In the genomic region with DNA sequence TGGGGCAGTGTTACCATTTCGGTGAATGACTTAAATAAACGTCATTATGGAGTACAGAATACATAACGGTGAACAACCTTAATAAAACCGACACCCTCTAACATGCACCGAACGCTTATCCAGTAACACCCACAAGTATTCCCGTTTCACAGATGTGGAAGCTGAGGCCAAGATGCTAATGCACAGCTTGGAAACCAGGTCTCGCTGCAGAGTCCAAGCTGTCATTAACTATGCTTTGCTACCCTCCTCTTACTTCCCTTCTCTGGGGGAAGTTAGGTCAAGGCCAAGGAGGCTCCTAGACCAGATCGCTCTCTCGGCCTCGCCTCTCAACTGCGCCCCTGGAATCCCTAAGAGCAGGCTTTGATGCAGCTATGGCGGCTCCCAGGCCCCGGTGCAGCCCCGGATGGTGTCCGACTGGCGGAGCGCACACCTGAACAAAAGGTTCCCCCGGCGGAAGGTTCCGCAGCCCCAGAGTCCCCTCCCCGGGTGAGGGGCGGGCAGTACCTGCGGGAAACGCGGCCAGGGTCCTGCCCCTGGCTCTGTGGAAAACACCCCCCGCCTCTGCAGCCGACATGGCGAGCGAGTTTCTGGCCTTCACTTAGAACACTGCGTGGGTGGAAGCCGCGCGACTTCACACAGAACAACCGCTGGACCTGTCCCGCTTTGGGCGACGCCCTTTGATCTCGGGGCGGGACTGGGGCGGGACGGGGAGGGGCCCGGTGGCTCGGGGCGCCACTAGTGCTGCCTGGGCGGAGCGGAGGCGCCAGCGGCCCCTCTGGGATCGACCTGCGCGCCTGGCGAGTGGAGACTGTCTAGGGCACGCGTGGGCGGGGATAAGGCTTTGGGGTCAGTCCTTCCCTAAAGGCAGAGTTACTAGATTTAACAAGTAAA, we compare ENCODE assay signal across 8 cellular contexts. TPM values are rescaled to one million over a fixed set of nuclear protein-coding genes. Genes with fewer than 3 reads are reported as not detected.
DNase-seq lines count a peak whose midpoint lies in the region; ATAC-seq, FAIRE-seq and TF ChIP-seq lines count a peak whose summit lies in the region.

A gene with protein sequence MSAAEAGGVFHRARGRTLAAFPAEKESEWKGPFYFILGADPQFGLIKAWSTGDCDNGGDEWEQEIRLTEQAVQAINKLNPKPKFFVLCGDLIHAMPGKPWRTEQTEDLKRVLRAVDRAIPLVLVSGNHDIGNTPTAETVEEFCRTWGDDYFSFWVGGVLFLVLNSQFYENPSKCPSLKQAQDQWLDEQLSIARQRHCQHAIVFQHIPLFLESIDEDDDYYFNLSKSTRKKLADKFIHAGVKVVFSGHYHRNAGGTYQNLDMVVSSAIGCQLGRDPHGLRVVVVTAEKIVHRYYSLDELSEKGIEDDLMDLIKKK (minus strand): TSS at position 685 of the 891 bp plus-strand sequence. CDS start 111 bp downstream, at position 574.

- H4K20me1 ChIP-seq in mammary epithelial cell (ENCODE audit: insufficient read depth, low read length): no peaks in the 10 kb centered on the region

- no peak for TF ChIP-seq CTCF in 22Rv1 (IDR thresholded peaks at IDR 0.05)
- no peak for TF ChIP-seq CTCF in WI38 (IDR thresholded peaks at IDR 0.05; ENCODE audit: low read depth, low read length)
- no peak for TF ChIP-seq CTCF in mammary epithelial cell (conservative IDR thresholded peaks at IDR 0.05 in 1 of 2, IDR thresholded peaks at IDR 0.05 in 1 of 2; ENCODE audit: extremely low read depth in 1 of 2, insufficient read depth in 1 of 2, low read depth in 1 of 2, low read length in 2 of 2)

- intact Hi-C loops in mammary epithelial cell (cut with micrococcal nuclease): loop anchor here (5.0 to 10.0 kb wide), 4 partner anchors 189 to 886 kb away; a partner anchor contains a TSS

- H2AFZ ChIP-seq in mammary epithelial cell (ENCODE audit: low read depth, low read length): peak within 1 kb of the TSS; percentile 95

- TSS peak; percentile 76 for BruUV-seq in mammary epithelial cell (replicated peaks; lab: Mats Ljungman, UMichigan)

- H3K4me1 ChIP-seq in mammary epithelial cell (ENCODE audit: insufficient read depth, low read length): peaks cover 9% of the 10 kb centered on the region
- H3K4me1 ChIP-seq in small intestine (ENCODE audit: control insufficient read depth in 2 of 2, insufficient read depth in 1 of 2, low read depth in 1 of 2, low read length in 1 of 2): no peaks in the 10 kb centered on the region

- peak within 1 kb of the TSS; percentile 74 for H3K4me2 ChIP-seq in mammary epithelial cell (ENCODE audit: insufficient read depth, low read depth, low read length)

- peak within 1 kb of the TSS; percentile 29 for H3K9ac ChIP-seq in mammary epithelial cell (ENCODE audit: insufficient read depth, low read length)

- no peaks in the 10 kb centered on the region for H3K27me3 ChIP-seq in mammary epithelial cell (ENCODE audit: insufficient read depth, low read length)
- H3K27me3 ChIP-seq in small intestine (ENCODE audit: control insufficient read depth in 2 of 2, insufficient read depth in 2 of 2, low read length in 2 of 2): no peaks in the 10 kb centered on the region

- H3K27ac ChIP-seq in 22Rv1 (peak within 1 kb of the TSS; percentile 84), mammary epithelial cell (ENCODE audit: insufficient read depth, low read depth, low read length) (peak within 1 kb of the TSS; percentile 45), small intestine (ENCODE audit: low read depth in 1 of 2, low read length in 1 of 2) (peak within 1 kb of the TSS; percentile 95 to 98)

- CTCF ChIA-PET in mammary epithelial cell (lab: Charles Lee; ENCODE audit: low non-redundant PET): no interaction called here

- WGBS in mammary epithelial cell (ENCODE audit: low coverage, missing lambda C conversion rate): 21% methylated on average over 15 of the region's 56 CpGs
- WGBS in small intestine, 3 donors: 1 to 3% (median 2%) methylated on average over 47 to 56 of the region's 56 CpGs

- peaks cover 22% of the 10 kb centered on the region for H3K79me2 ChIP-seq in mammary epithelial cell (ENCODE audit: insufficient read depth, low read length)

- H3K9me3 ChIP-seq in mammary epithelial cell (replicated peaks; ENCODE audit: insufficient read depth, low read length) (no peaks in the 10 kb centered on the region), small intestine (ENCODE audit: control insufficient read depth, low read depth) (no peaks in the 10 kb centered on the region)

- H3K4me3 ChIP-seq in WI38 (ENCODE audit: low read depth, low read length) (peak within 1 kb of the TSS; percentile 66), mammary epithelial cell (replicated peaks in 1 of 3; ENCODE audit: insufficient read depth in 1 of 3, low read depth in 2 of 3, low read length in 3 of 3) (peak within 1 kb of the TSS; percentile 46 to 82 (median 73)), small intestine (ENCODE audit: low read depth in 1 of 2, low read length in 2 of 2) (peak within 1 kb of the TSS; percentile 61 to 70)

- peak; percentile 72 for TF ChIP-seq POLR2A in GM18526 (IDR thresholded peaks at IDR 0.05; ENCODE audit: extremely low read depth, insufficient read length)

- ATAC-seq in HG03064 (IDR thresholded peaks at IDR 0.05; ENCODE audit: low read depth, unreplicated experiment): peak; percentile 81

- in situ Hi-C loops in mammary epithelial cell (cut with MboI; ENCODE audit: low sequenced_read_pairs in 2 of 2): loop anchor here (25.0 kb wide), 2 partner anchors 341 to 941 kb away; a partner anchor contains a TSS

- dilution Hi-C loops in mammary epithelial cell (cut with HindIII; ENCODE audit: low sequenced_read_pairs): no loop called here

- H3K36me3 ChIP-seq in mammary epithelial cell (ENCODE audit: insufficient read depth, low read length) (no peaks in the 10 kb centered on the region), small intestine (ENCODE audit: control insufficient read depth in 2 of 2, insufficient read depth in 2 of 2, low read length in 2 of 2) (no peaks in the 10 kb centered on the region)

- DNase-seq in NCI-H2171 treated with DMSO at 0.1 percent for 48 hours (lab: John Stamatoyannopoulos, UW): peak; percentile 90
- DNase-seq in mammary epithelial cell: peak; percentile 94
- peak; percentile 97 for DNase-seq in iPS-NIHi7 (ENCODE audit: extremely low spot score)
- DNase-seq in small intestine: peak; percentile 94

- FAIRE-seq in small intestine (lab: Jason Lieb, UNC): no peak

RNA-seq across cellular contexts. Expression of the gene that starts here (rescaled TPM):
- 10 to 100 TPM; 12.8 to 19.9 TPM for total RNA-seq in mammary epithelial cell
- 8.9 TPM for polyA plus RNA-seq in mammary epithelial cell
- 40.2 TPM for polyA minus RNA-seq in mammary epithelial cell
- polyA plus RNA-seq in small intestine: 10 to 100 TPM; 15.7 to 34.0 (median 25.7) TPM

Comparison
In these comparisons a context has a peak if more than half of its experiments do, and no peak if none do; other contexts are left out.
1. Peak in every context shown above with its lines: DNase-seq, ATAC-seq, H3K4me3 ChIP-seq and H3K27ac ChIP-seq.
2. H3K27ac ChIP-seq: peak in every context shown above with its lines; median percentile 96 in small intestine; 84 in 22Rv1; 45 in mammary epithelial cell.